ENCODE assay signal across 1 cellular context in genomic region chr16:67169642-67170167, GRCh38.
TF ChIP-seq lines count a peak whose summit lies in the region.

No MANE protein-coding gene starts in this region.

TF ChIP-seq in HepG2, 621 proteins besides CTCF, POLR2A, EP300 and RAD21 (continues in another document):
- no peak for TF ChIP-seq SOX13 (IDR thresholded peaks at IDR 0.05)
- TF ChIP-seq SOX13 (CRISPR knock-in tag; conservative IDR thresholded peaks at IDR 0.05 in 1 of 2, IDR thresholded peaks at IDR 0.05 in 1 of 2) = no peak
- 0 out of 2 replicates have a peak, but pooled peaks have one; percentile 54 for TF ChIP-seq SMAD1 (CRISPR knock-in tag; IDR thresholded peaks at IDR 0.05; ENCODE audit: borderline replicate concordance, low read depth)
- TF ChIP-seq RORA (CRISPR knock-in tag; IDR thresholded peaks at IDR 0.05) = no peak
- no peak for TF ChIP-seq SRSF4 (IDR thresholded peaks at IDR 0.05; ENCODE audit: low read depth, low read length, poor library complexity, severe bottlenecking)
- TF ChIP-seq ZNF781 (CRISPR knock-in tag; IDR thresholded peaks at IDR 0.05; ENCODE audit: borderline replicate concordance, not compliant biosample characterization) = no peak
- TF ChIP-seq ZNF121 (CRISPR knock-in tag; IDR thresholded peaks at IDR 0.05) = no peak
- TF ChIP-seq NRL (CRISPR knock-in tag; IDR thresholded peaks at IDR 0.05; ENCODE audit: borderline replicate concordance) = peak; percentile 32; the same call in 1 of the 2 replicates
- TF ChIP-seq, protein P1, sequence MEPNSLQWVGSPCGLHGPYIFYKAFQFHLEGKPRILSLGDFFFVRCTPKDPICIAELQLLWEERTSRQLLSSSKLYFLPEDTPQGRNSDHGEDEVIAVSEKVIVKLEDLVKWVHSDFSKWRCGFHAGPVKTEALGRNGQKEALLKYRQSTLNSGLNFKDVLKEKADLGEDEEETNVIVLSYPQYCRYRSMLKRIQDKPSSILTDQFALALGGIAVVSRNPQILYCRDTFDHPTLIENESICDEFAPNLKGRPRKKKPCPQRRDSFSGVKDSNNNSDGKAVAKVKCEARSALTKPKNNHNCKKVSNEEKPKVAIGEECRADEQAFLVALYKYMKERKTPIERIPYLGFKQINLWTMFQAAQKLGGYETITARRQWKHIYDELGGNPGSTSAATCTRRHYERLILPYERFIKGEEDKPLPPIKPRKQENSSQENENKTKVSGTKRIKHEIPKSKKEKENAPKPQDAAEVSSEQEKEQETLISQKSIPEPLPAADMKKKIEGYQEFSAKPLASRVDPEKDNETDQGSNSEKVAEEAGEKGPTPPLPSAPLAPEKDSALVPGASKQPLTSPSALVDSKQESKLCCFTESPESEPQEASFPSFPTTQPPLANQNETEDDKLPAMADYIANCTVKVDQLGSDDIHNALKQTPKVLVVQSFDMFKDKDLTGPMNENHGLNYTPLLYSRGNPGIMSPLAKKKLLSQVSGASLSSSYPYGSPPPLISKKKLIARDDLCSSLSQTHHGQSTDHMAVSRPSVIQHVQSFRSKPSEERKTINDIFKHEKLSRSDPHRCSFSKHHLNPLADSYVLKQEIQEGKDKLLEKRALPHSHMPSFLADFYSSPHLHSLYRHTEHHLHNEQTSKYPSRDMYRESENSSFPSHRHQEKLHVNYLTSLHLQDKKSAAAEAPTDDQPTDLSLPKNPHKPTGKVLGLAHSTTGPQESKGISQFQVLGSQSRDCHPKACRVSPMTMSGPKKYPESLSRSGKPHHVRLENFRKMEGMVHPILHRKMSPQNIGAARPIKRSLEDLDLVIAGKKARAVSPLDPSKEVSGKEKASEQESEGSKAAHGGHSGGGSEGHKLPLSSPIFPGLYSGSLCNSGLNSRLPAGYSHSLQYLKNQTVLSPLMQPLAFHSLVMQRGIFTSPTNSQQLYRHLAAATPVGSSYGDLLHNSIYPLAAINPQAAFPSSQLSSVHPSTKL (CRISPR knock-in tag; IDR thresholded peaks at IDR 0.05) = 0 out of 2 replicates have a peak, but pooled peaks have one; percentile 6
- TF ChIP-seq FOXO4 (CRISPR knock-in tag; conservative IDR thresholded peaks at IDR 0.05) = 0 out of 2 replicates have a peak, but pooled peaks have one; percentile 20
- TF ChIP-seq TFE3 (CRISPR knock-in tag; IDR thresholded peaks at IDR 0.05) = no peak
- 0 out of 2 replicates have a peak, but pooled peaks have one; percentile 43 for TF ChIP-seq ARHGAP35 (CRISPR knock-in tag; IDR thresholded peaks at IDR 0.05; ENCODE audit: borderline replicate concordance)
- TF ChIP-seq ZBTB25 (CRISPR knock-in tag; IDR thresholded peaks at IDR 0.05) = 0 out of 2 replicates have a peak, but pooled peaks have one; percentile 6
- TF ChIP-seq NFKB2 (CRISPR knock-in tag; IDR thresholded peaks at IDR 0.05; ENCODE audit: borderline replicate concordance) = peak; percentile 14; the same call in 1 of the 2 replicates
- TF ChIP-seq MIER3 (CRISPR knock-in tag; IDR thresholded peaks at IDR 0.05; ENCODE audit: borderline replicate concordance) = 0 out of 2 replicates have a peak, but pooled peaks have one; percentile 27
- no peak for TF ChIP-seq SIN3B (IDR thresholded peaks at IDR 0.05; ENCODE audit: low read length)
- TF ChIP-seq ZNF12 (CRISPR knock-in tag; IDR thresholded peaks at IDR 0.05) = no peak
- TF ChIP-seq HDAC2 (CRISPR knock-in tag; IDR thresholded peaks at IDR 0.05) = 0 out of 2 replicates have a peak, but pooled peaks have one; percentile 2
- no peak for TF ChIP-seq KAT2B (IDR thresholded peaks at IDR 0.05; ENCODE audit: borderline replicate concordance, low read depth, low read length)
- peak; percentile 54 for TF ChIP-seq PTBP1 (IDR thresholded peaks at IDR 0.05; ENCODE audit: low read depth, low read length, poor library complexity, severe bottlenecking)
- TF ChIP-seq MEIS1 (CRISPR knock-in tag; IDR thresholded peaks at IDR 0.05; ENCODE audit: borderline replicate concordance) = peak; percentile 53; the same call in 1 of the 2 replicates
- TF ChIP-seq NR2F1 (CRISPR knock-in tag; IDR thresholded peaks at IDR 0.05) = no peak
- TF ChIP-seq, protein P2, sequence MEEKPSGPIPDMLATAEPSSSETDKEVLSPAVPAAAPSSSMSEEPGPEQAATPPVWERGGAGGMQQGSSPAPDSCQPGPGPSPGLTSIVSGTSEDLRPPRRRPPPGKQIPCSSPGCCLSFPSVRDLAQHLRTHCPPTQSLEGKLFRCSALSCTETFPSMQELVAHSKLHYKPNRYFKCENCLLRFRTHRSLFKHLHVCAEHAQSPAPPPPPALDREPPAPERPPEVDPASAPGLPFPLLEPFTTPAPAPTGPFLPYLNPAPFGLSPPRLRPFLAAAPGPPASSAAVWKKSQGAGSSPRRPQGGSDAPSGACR (CRISPR knock-in tag; IDR thresholded peaks at IDR 0.05) = no peak
- TF ChIP-seq, protein P3, sequence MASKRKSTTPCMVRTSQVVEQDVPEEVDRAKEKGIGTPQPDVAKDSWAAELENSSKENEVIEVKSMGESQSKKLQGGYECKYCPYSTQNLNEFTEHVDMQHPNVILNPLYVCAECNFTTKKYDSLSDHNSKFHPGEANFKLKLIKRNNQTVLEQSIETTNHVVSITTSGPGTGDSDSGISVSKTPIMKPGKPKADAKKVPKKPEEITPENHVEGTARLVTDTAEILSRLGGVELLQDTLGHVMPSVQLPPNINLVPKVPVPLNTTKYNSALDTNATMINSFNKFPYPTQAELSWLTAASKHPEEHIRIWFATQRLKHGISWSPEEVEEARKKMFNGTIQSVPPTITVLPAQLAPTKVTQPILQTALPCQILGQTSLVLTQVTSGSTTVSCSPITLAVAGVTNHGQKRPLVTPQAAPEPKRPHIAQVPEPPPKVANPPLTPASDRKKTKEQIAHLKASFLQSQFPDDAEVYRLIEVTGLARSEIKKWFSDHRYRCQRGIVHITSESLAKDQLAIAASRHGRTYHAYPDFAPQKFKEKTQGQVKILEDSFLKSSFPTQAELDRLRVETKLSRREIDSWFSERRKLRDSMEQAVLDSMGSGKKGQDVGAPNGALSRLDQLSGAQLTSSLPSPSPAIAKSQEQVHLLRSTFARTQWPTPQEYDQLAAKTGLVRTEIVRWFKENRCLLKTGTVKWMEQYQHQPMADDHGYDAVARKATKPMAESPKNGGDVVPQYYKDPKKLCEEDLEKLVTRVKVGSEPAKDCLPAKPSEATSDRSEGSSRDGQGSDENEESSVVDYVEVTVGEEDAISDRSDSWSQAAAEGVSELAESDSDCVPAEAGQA (IDR thresholded peaks at IDR 0.05; ENCODE audit: low read depth) = 0 out of 2 replicates have a peak, but pooled peaks have one; percentile 42
- TF ChIP-seq, protein P3 (CRISPR knock-in tag; IDR thresholded peaks at IDR 0.05; ENCODE audit: borderline replicate concordance) = no peak
- TF ChIP-seq, protein P4, sequence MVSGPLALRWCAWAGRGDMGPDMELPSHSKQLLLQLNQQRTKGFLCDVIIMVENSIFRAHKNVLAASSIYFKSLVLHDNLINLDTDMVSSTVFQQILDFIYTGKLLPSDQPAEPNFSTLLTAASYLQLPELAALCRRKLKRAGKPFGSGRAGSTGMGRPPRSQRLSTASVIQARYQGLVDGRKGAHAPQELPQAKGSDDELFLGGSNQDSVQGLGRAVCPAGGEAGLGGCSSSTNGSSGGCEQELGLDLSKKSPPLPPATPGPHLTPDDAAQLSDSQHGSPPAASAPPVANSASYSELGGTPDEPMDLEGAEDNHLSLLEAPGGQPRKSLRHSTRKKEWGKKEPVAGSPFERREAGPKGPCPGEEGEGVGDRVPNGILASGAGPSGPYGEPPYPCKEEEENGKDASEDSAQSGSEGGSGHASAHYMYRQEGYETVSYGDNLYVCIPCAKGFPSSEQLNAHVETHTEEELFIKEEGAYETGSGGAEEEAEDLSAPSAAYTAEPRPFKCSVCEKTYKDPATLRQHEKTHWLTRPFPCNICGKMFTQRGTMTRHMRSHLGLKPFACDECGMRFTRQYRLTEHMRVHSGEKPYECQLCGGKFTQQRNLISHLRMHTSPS (CRISPR knock-in tag; IDR thresholded peaks at IDR 0.05; ENCODE audit: low read depth) = no peak
- TF ChIP-seq ZNF44 (CRISPR knock-in tag; IDR thresholded peaks at IDR 0.05) = 0 out of 2 replicates have a peak, but pooled peaks have one; percentile 16
- TF ChIP-seq ZNF574 (CRISPR knock-in tag; IDR thresholded peaks at IDR 0.05) = 0 out of 2 replicates have a peak, but pooled peaks have one; percentile 19
- TF ChIP-seq ZNF563 (CRISPR knock-in tag; IDR thresholded peaks at IDR 0.05) = 0 out of 2 replicates have a peak, but pooled peaks have one; percentile 35
- TF ChIP-seq ZSCAN29 (CRISPR knock-in tag; conservative IDR thresholded peaks at IDR 0.05) = 0 out of 2 replicates have a peak, but pooled peaks have one; percentile 56
- TF ChIP-seq, protein P5, sequence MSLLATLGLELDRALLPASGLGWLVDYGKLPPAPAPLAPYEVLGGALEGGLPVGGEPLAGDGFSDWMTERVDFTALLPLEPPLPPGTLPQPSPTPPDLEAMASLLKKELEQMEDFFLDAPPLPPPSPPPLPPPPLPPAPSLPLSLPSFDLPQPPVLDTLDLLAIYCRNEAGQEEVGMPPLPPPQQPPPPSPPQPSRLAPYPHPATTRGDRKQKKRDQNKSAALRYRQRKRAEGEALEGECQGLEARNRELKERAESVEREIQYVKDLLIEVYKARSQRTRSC (CRISPR knock-in tag; IDR thresholded peaks at IDR 0.05; ENCODE audit: low read depth) = 0 out of 2 replicates have a peak, but pooled peaks have one; percentile 61
- no peak for TF ChIP-seq KLF15 (CRISPR knock-in tag; IDR thresholded peaks at IDR 0.05; ENCODE audit: borderline replicate concordance)
- peak; percentile 69; the same call in 1 of the 2 replicates for TF ChIP-seq ZNF430 (CRISPR knock-in tag; IDR thresholded peaks at IDR 0.05)
- no peak for TF ChIP-seq ELF3 (CRISPR knock-in tag; IDR thresholded peaks at IDR 0.05)
- TF ChIP-seq ZNF775 (CRISPR knock-in tag; IDR thresholded peaks at IDR 0.05; ENCODE audit: borderline replicate concordance) = 0 out of 2 replicates have a peak, but pooled peaks have one; percentile 49
- TF ChIP-seq ZNF136 (CRISPR knock-in tag; IDR thresholded peaks at IDR 0.05; ENCODE audit: low read depth) = no peak
- peak; percentile 56; the same call in 1 of the 2 replicates for TF ChIP-seq ZNF543 (CRISPR knock-in tag; IDR thresholded peaks at IDR 0.05)
- TF ChIP-seq MTA3 (CRISPR knock-in tag; IDR thresholded peaks at IDR 0.05) = no peak
- TF ChIP-seq AGO2 (optimal IDR thresholded peaks at IDR 0.05; ENCODE audit: low read depth, low read length) = no peak
